ENCODE assay signal across 8 cellular contexts in genomic region chr2:9002637-9003365, GRCh38. TPM values are rescaled to one million over a fixed set of nuclear protein-coding genes. Genes with fewer than 3 reads are reported as not detected.
DNase-seq lines count a peak whose midpoint lies in the region; ATAC-seq, FAIRE-seq and TF ChIP-seq lines count a peak whose summit lies in the region.

No MANE protein-coding gene starts in this region.

- no peak for TF ChIP-seq EP300 in upper lobe of left lung (IDR thresholded peaks at IDR 0.05)

- intact Hi-C loops in endothelial cell of umbilical vein (cut with micrococcal nuclease), result loop anchor here (2.0 to 5.0 kb wide), 3 partner anchors 104 to 322 kb away; no protein-coding TSS in a partner anchor

- H3K4me2 ChIP-seq in endothelial cell of umbilical vein (ENCODE audit: insufficient read depth, low read length), result peak overlapping the region; percentile 87

- H3K36me3 ChIP-seq in endothelial cell of umbilical vein (ENCODE audit: control insufficient read depth in 2 of 2, extremely low read depth in 1 of 2, insufficient read depth in 2 of 2, low read length in 2 of 2) (no peaks in the 10 kb centered on the region), muscle layer of colon (ENCODE audit: insufficient read depth, low read length) (no peaks in the 10 kb centered on the region), upper lobe of left lung (no peaks in the 10 kb centered on the region)

- peak overlapping the region; percentile 12; the same call in 1 of the 2 replicates for H3K27ac Mint-ChIP-seq in WTC11

- H3K4me3 Mint-ChIP-seq in WTC11, result peak overlapping the region; percentile 80

- no peak for TF ChIP-seq POLR2A in endothelial cell of umbilical vein (IDR thresholded peaks at IDR 0.05; ENCODE audit: low read depth, low read length)
- no peak for TF ChIP-seq POLR2A in upper lobe of left lung (IDR thresholded peaks at IDR 0.05)

- H3K27me3 ChIP-seq in HL-60 (ENCODE audit: insufficient read depth, poor library complexity, severe bottlenecking), result peaks cover 34% of the 10 kb centered on the region
- no peaks in the 10 kb centered on the region for H3K27me3 ChIP-seq in endothelial cell of umbilical vein (ENCODE audit: control insufficient read depth in 2 of 2, insufficient read depth in 2 of 2, low read length in 2 of 2)
- H3K27me3 ChIP-seq in muscle layer of colon (ENCODE audit: control insufficient read depth in 1 of 2, insufficient read depth in 2 of 2, low read length in 2 of 2), result no peaks in the 10 kb centered on the region
- H3K27me3 ChIP-seq in upper lobe of left lung, result no peaks in the 10 kb centered on the region

- 1 to 7% methylated on average over 8 to 16 of the region's 44 CpGs for WGBS in upper lobe of left lung, 2 donors

- H3K9me1 ChIP-seq in endothelial cell of umbilical vein (replicated peaks; ENCODE audit: control insufficient read depth, extremely low read depth, insufficient read depth, low read length), result no peaks in the 10 kb centered on the region

- no TSS peak for BruUV-seq in endothelial cell of umbilical vein (replicated peaks; lab: Mats Ljungman, UMichigan)

- DNase-seq in GM12864 (ENCODE audit: low read depth), result no peak
- no peak for DNase-seq in HL-60 (ENCODE audit: low read depth in 1 of 2, low spot score in 1 of 2)
- DNase-seq in WTC11 (ENCODE audit: low spot score), result peak; percentile 19
- peak; percentile 33 for DNase-seq in endothelial cell of umbilical vein (ENCODE audit: low read depth, low spot score)
- DNase-seq in upper lobe of left lung, result peak in 1 of 2 donors; percentile 87
- DNase-seq in NCI-H187 treated with DMSO at 0.1 percent for 48 hours (lab: John Stamatoyannopoulos, UW), result no peak
- DNase-seq in NOMO-1 treated with dmso at 0.1 percent for 144 hours (lab: John Stamatoyannopoulos, UW; ENCODE audit: unreplicated experiment), result no peak

- TF ChIP-seq CTCF in GM12864 (IDR thresholded peaks at IDR 0.05; ENCODE audit: low read depth, low read length, missing control alignments) (no peak), HL-60 (IDR thresholded peaks at IDR 0.05; ENCODE audit: insufficient read depth, low read length) (no peak), WTC11 (IDR thresholded peaks at IDR 0.05) (no peak), endothelial cell of umbilical vein (IDR thresholded peaks at IDR 0.05; ENCODE audit: extremely low read depth in 1 of 2, insufficient read depth in 1 of 2, low read depth in 1 of 2, low read length in 2 of 2) (no peak), upper lobe of left lung (IDR thresholded peaks at IDR 0.05) (no peak)

- no peaks in the 10 kb centered on the region for H3K9me3 Mint-ChIP-seq in WTC11

- peaks cover 11% of the 10 kb centered on the region for H3K4me1 ChIP-seq in endothelial cell of umbilical vein (ENCODE audit: control insufficient read depth, extremely low read depth, insufficient read depth, low read length)
- peaks cover 5% of the 10 kb centered on the region for H3K4me1 ChIP-seq in muscle layer of colon (ENCODE audit: insufficient read depth, low read length)
- peaks cover 12 to 29% (median 24%) of the 10 kb centered on the region in 4 donors for H3K4me1 ChIP-seq in upper lobe of left lung

- POLR2A ChIA-PET in WTC11 (lab: Charles Lee) (interaction anchor here (0.5 to 0.6 kb wide), 2 partner anchors 17 to 130 kb away, joined by 3 to 4 read pairs; no protein-coding TSS in a partner anchor), endothelial cell of umbilical vein (lab: Charles Lee) (no interaction called here)

- H3K36me3 Mint-ChIP-seq in WTC11, result no peaks in the 10 kb centered on the region; the same call in 1 of the 2 replicates

- H3K4me3 ChIP-seq in GM12864 (ENCODE audit: low read depth, low read length), result peak overlapping the region; percentile 33
- H3K4me3 ChIP-seq in HL-60 (replicated peaks; ENCODE audit: insufficient read depth, low read length), result peak overlapping the region; percentile 17
- H3K4me3 ChIP-seq in endothelial cell of umbilical vein (replicated peaks in 1 of 3; ENCODE audit: insufficient read depth in 1 of 3, low read depth in 1 of 3, low read length in 3 of 3), result peak overlapping the region; percentile 5 to 71 (median 70)
- H3K4me3 ChIP-seq in muscle layer of colon (ENCODE audit: low read depth in 1 of 2, low read length in 2 of 2), result peak overlapping the region; percentile 29 to 33
- peak overlapping the region; percentile 78 to 90 (median 89) for H3K4me3 ChIP-seq in upper lobe of left lung

- no peaks in the 10 kb centered on the region for H4K20me1 ChIP-seq in endothelial cell of umbilical vein (replicated peaks; ENCODE audit: control insufficient read depth, extremely low read depth, insufficient read depth, low read length)

- peak; percentile 2; the same call in 1 of the 2 replicates for ATAC-seq in WTC11
- ATAC-seq in upper lobe of left lung (ENCODE audit: low FRiP score in 2 of 2), result peak; percentile 20 to 21

- FAIRE-seq in endothelial cell of umbilical vein (lab: Jason Lieb, UNC), result peak; percentile 28

- no peaks in the 10 kb centered on the region for H3K9me3 ChIP-seq in endothelial cell of umbilical vein (replicated peaks; ENCODE audit: control insufficient read depth, insufficient read depth, low read length)
- no peaks in the 10 kb centered on the region for H3K9me3 ChIP-seq in muscle layer of colon (ENCODE audit: low read length)
- H3K9me3 ChIP-seq in upper lobe of left lung, result no peaks in the 10 kb centered on the region

- H3K79me2 ChIP-seq in endothelial cell of umbilical vein (ENCODE audit: control insufficient read depth, insufficient read depth, low read length), result no peaks in the 10 kb centered on the region

- no peaks in the 10 kb centered on the region for H3K27me3 Mint-ChIP-seq in WTC11 (ENCODE audit: low read depth)

- dilution Hi-C loops in endothelial cell of umbilical vein (cut with MboI; ENCODE audit: extremely low pct_ligation_motif_present, low sequenced_read_pairs), result no loop called here

- H3K27ac ChIP-seq in HL-60 (replicated peaks) (no peak overlapping the region), endothelial cell of umbilical vein (ENCODE audit: insufficient read depth, low read depth, low read length) (no peak overlapping the region), muscle layer of colon (ENCODE audit: low read depth, low read length) (no peak overlapping the region), upper lobe of left lung (peak overlapping the region; percentile 81 to 95 (median 92))

- peaks cover 39% of the 10 kb centered on the region for H3K4me1 Mint-ChIP-seq in WTC11

- CTCF ChIA-PET in WTC11 (lab: Charles Lee), result interaction anchor here (1.1 to 2.2 kb wide), 2 partner anchors 108 to 111 kb away, joined by 3 to 14 read pairs; no protein-coding TSS in a partner anchor
- CTCF ChIA-PET in endothelial cell of umbilical vein (lab: Charles Lee), result interaction anchor here (2.1 kb wide), 1 partner anchor 19 kb away, joined by 8 read pairs; no protein-coding TSS in a partner anchor

- peak overlapping the region; percentile 8 for H3K9ac ChIP-seq in endothelial cell of umbilical vein (replicated peaks; ENCODE audit: extremely low read depth, insufficient read depth, low read length)
- H3K9ac ChIP-seq in muscle layer of colon (ENCODE audit: low read length), result no peak overlapping the region

- peak overlapping the region; percentile 75 for H2AFZ ChIP-seq in endothelial cell of umbilical vein (ENCODE audit: low read depth, low read length)

TF ChIP-seq in WTC11, 78 proteins besides CTCF, POLR2A, EP300 and RAD21 (continues in another document):
- TF ChIP-seq ZNF219 (CRISPR knock-in tag; IDR thresholded peaks at IDR 0.05; ENCODE audit: borderline replicate concordance) (0 out of 2 replicates have a peak, but pooled peaks have one; percentile 45), JUN (CRISPR knock-in tag; IDR thresholded peaks at IDR 0.05) (no peak)
- TF ChIP-seq, protein P1, sequence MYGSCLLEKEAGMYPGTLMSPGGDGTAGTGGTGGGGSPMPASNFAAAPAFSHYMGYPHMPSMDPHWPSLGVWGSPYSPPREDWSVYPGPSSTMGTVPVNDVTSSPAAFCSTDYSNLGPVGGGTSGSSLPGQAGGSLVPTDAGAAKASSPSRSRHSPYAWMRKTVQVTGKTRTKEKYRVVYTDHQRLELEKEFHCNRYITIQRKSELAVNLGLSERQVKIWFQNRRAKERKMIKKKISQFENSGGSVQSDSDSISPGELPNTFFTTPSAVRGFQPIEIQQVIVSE (CRISPR knock-in tag; IDR thresholded peaks at IDR 0.05; ENCODE audit: borderline replicate concordance), result no peak

TF ChIP-seq in endothelial cell of umbilical vein, 7 proteins besides CTCF, POLR2A, EP300 and RAD21:
- TF ChIP-seq EZH2 (IDR thresholded peaks at IDR 0.05; ENCODE audit: borderline replicate concordance, low read depth, low read length, severe bottlenecking), result peak; percentile 4
- no peak for TF ChIP-seq MYC (IDR thresholded peaks at IDR 0.05; ENCODE audit: low read depth, low read length)
- no peak for TF ChIP-seq POLR2AphosphoS5 (IDR thresholded peaks at IDR 0.05; ENCODE audit: insufficient read depth, low read depth, low read length)
- no peak for TF ChIP-seq FOS (IDR thresholded peaks at IDR 0.05; ENCODE audit: borderline replicate concordance, insufficient read depth, low read length)
TF ChIP-seq in endothelial cell of umbilical vein: peak in this region for 1.

RNA-seq across cellular contexts. Expression of gene MBOAT2, which starts 0.7 kb away (rescaled TPM):
- 19.2 to 24.7 TPM (median 22.5 TPM) in 3 replicates for total RNA-seq in WTC11 (2021)
- total RNA-seq in endothelial cell of umbilical vein, result 17.9 and 22.1 TPM in 2 replicates
- 8.9 and 10.9 TPM in 2 replicates for polyA plus RNA-seq in endothelial cell of umbilical vein
- polyA plus RNA-seq in endothelial cell of umbilical vein (2011; cell fraction: cytosol; rRNA removed), result 6.1 and 7.7 TPM in 2 replicates
- 54.3 and 59.3 TPM in 2 replicates for polyA plus RNA-seq in endothelial cell of umbilical vein (2011; cell fraction: nucleus; rRNA removed)
- polyA plus RNA-seq in endothelial cell of umbilical vein (2012), result 17.5 and 18.1 TPM in 2 replicates
- polyA minus RNA-seq in endothelial cell of umbilical vein, result 21.0 and 23.5 TPM in 2 replicates
- 3.6 TPM for polyA minus RNA-seq in endothelial cell of umbilical vein (2011; cell fraction: cytosol; rRNA and poly(A)+ RNA removed)
- 23.5 and 31.4 TPM in 2 replicates for polyA minus RNA-seq in endothelial cell of umbilical vein (2011; cell fraction: nucleus; rRNA and poly(A)+ RNA removed)
- 10 to 100 TPM; 18.8 to 39.2 (median 24.1) TPM for total RNA-seq in upper lobe of left lung

Comparison
In these comparisons a context has a peak if more than half of its experiments do, and no peak if none do; other contexts are left out.
1. DNase-seq: peak in WTC11 (single experiment) and endothelial cell of umbilical vein (single experiment); none in GM12864 (single experiment), HL-60 (0 of 2), NCI-H187 treated with DMSO at 0.1 percent for 48 hours (single experiment) and NOMO-1 treated with dmso at 0.1 percent for 144 hours (single experiment).
2. H3K4me3 ChIP-seq: peak in every context shown above with its lines; median percentile 89 in upper lobe of left lung; 70 in endothelial cell of umbilical vein; 33 in GM12864; 31 in muscle layer of colon; 17 in HL-60.
3. H3K27ac ChIP-seq: peak in upper lobe of left lung (4 of 4); none in HL-60 (single experiment), endothelial cell of umbilical vein (single experiment) and muscle layer of colon (single experiment).